ENCODE assay signal across 7 cellular contexts in genomic region chr2:97901862-97902261, GRCh38.
"Had no signal": no experiment of that assay in that cellular context is flagged by ENCODE, and none has a peak within 500 bp of the region (broad histone marks: within the 10 kb centered on the region; RNA-seq: fewer than 3 reads in every experiment).

No MANE protein-coding gene starts in this region.

- FAIRE-seq: G401.6, GM12878, GM12891, GM12892, GM18507 had no signal

- ATAC-seq: GM12878 had no signal

- DNase-seq: GDM1, GF-D8 had no signal

- H3K4me3 ChIP-seq: GM12878 had no signal
